In the genomic region with DNA sequence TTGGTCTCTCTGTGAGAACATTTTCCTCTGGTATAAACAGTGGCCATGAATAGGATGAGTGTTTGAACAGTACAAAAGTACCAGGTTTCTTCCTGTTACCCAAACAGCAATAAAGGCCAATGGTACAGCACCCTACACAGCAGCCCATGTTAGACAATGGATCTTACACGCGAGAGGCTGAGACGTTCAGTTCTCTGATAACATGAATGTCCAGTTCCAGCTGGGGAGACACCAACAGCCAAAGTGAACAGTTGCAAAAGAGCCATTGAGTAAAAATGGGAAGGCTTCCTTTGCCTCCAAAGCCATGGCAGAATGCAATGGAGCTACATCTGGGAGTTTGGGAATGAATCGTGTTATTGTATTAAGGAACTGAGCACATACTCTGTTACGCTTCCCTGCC, we compare ENCODE assay signal across 16 cellular contexts.
DNase-seq lines count a peak whose midpoint lies in the region; ATAC-seq and TF ChIP-seq lines count a peak whose summit lies in the region.
"Had no signal": no experiment of that assay in that cellular context is flagged by ENCODE, and none has a peak within 500 bp of the region (broad histone marks: within the 10 kb centered on the region; RNA-seq: fewer than 3 reads in every experiment).

No MANE protein-coding gene starts in this region.

- H2AK5ac ChIP-seq in H9 (ENCODE audit: insufficient read length, low read length): no peak overlapping the region

- H3T11ph ChIP-seq in H9 (ENCODE audit: low read length): no peak overlapping the region

- H3K4me1 ChIP-seq in spleen (peaks cover 0 to 2% (median 0%) of the 10 kb centered on the region in 6 donors), H9 (ENCODE audit: insufficient read depth, low read length) (no peaks in the 10 kb centered on the region)
- H3K4me1 ChIP-seq: gastrocnemius medialis, HAP-1, tibial artery had no signal

- H3K27me3 ChIP-seq in spleen (replicated peaks in 1 of 7): no peaks in the 10 kb centered on the region
- H3K27me3 ChIP-seq in H9 (ENCODE audit: insufficient read depth, low read length): no peaks in the 10 kb centered on the region
- H3K27me3 ChIP-seq: gastrocnemius medialis, tibial artery had no signal

- WGBS in spleen, 5 donors: 87 to 94% (median 92%) methylated on average over 5 of the region's 5 CpGs
- WGBS in H9 (ENCODE audit: extremely low coverage, insufficient read length, low lambda C conversion rate): no CpG with 5 or more reads among the region's 5 CpGs

- no peaks in the 10 kb centered on the region for H3K79me2 ChIP-seq in H9 (ENCODE audit: insufficient read depth, low read length)

- no peaks in the 10 kb centered on the region for H3K23me2 ChIP-seq in H9 (ENCODE audit: insufficient read length, low read depth, low read length, poor library complexity, severe bottlenecking)

- H3K23ac ChIP-seq in H9 (ENCODE audit: insufficient read length, low read depth, low read length): no peak overlapping the region

- no peak overlapping the region for H3K27ac Mint-ChIP-seq in activated T-helper 17 cell treated with anti-CD3 and anti-CD28 coated beads, Interleukin-2, amount 50 U/mL, for 72 hours
- no peak overlapping the region; a peak in 1 of 7 replicates for H3K27ac Mint-ChIP-seq in H9
- H3K27ac Mint-ChIP-seq: activated CD4-positive, alpha-beta memory T cell treated with anti-CD3 and anti-CD28 coated beads, Interleukin-2, amount 10 ng/mL, durations not matched to agents 7 days and 5 days; memory B cell had no signal

- H3K9me3 Mint-ChIP-seq in activated T-helper 17 cell treated with anti-CD3 and anti-CD28 coated beads, Interleukin-2, amount 50 U/mL, for 72 hours: no peaks in the 10 kb centered on the region
- H3K9me3 Mint-ChIP-seq in H9: no peaks in the 10 kb centered on the region

- no peak overlapping the region for H4K91ac ChIP-seq in H9 (ENCODE audit: insufficient read length, low read depth, low read length)

- no peak overlapping the region for H3K4me3 ChIP-seq in spleen
- H3K4me3 ChIP-seq: gastrocnemius medialis, HAP-1, tibial artery had no signal

- no peak overlapping the region for H2BK5ac ChIP-seq in H9 (ENCODE audit: insufficient read length, low read length)

- peak; percentile 41 for ATAC-seq in left colon
- ATAC-seq in activated T-helper 17 cell treated with anti-CD3 and anti-CD28 coated beads, Interleukin-2, amount 50 U/mL, for 72 hours (replicated peaks): no peak
- ATAC-seq: gastrocnemius medialis had no signal

- intact Hi-C loops in left colon (cut with DNase I, micrococcal nuclease): no loop called here
- intact Hi-C loops in spleen (cut with DNase I; ENCODE audit: low total_unique reads): no loop called here

- H2BK12ac ChIP-seq in H9 (ENCODE audit: insufficient read length, low read depth, low read length): no peak overlapping the region

- H2AFZ ChIP-seq in H9 (ENCODE audit: low read length): no peak overlapping the region

- no peaks in the 10 kb centered on the region for H3K9me3 ChIP-seq in spleen
- no peaks in the 10 kb centered on the region for H3K9me3 ChIP-seq in H9 (ENCODE audit: control insufficient read depth, low read depth, low read length)
- H3K9me3 ChIP-seq: gastrocnemius medialis, HAP-1, tibial artery had no signal

- H4K8ac ChIP-seq in H9 (replicated peaks; ENCODE audit: insufficient read length, low read depth, low read length): no peak overlapping the region

- H3K18ac ChIP-seq in H9 (ENCODE audit: insufficient read length, low read depth, low read length): no peak overlapping the region

- no peaks in the 10 kb centered on the region for H3K36me3 ChIP-seq in spleen
- H3K36me3 ChIP-seq: gastrocnemius medialis, HAP-1, tibial artery had no signal

- no peak for TF ChIP-seq CTCF in spleen (IDR thresholded peaks at IDR 0.05 in 8 of 11, conservative IDR thresholded peaks at IDR 0.05 in 3 of 11)
- TF ChIP-seq CTCF in H9 (conservative IDR thresholded peaks at IDR 0.05): no peak

- no peak overlapping the region for H3K4ac ChIP-seq in H9 (ENCODE audit: low read depth, low read length)

- no peak for TF ChIP-seq POLR2A in spleen (IDR thresholded peaks at IDR 0.05)

- H3K14ac ChIP-seq in H9 (ENCODE audit: insufficient read depth, low read length): no peak overlapping the region

- H3K4me3 Mint-ChIP-seq in activated T-helper 17 cell treated with anti-CD3 and anti-CD28 coated beads, Interleukin-2, amount 50 U/mL, for 72 hours: no peak overlapping the region
- H3K4me3 Mint-ChIP-seq in H9: no peak overlapping the region
- H3K4me3 Mint-ChIP-seq: activated CD4-positive, alpha-beta memory T cell treated with anti-CD3 and anti-CD28 coated beads, Interleukin-2, amount 10 ng/mL, durations not matched to agents 7 days and 5 days; memory B cell had no signal

- DNase-seq in Ammon's horn (ENCODE audit: low spot score) (peak; percentile 98), NCI-H146 (lab: John Stamatoyannopoulos, UW) (peak; percentile 98), SHP77 (lab: John Stamatoyannopoulos, UW) (peak; percentile 79 to 89), left colon (no peak), spleen (no peak), H9 (no peak)
- DNase-seq in activated T-cell treated with anti-CD3 and anti-CD28 coated beads, Interleukin-2, amount 50 U/mL, for 48 hours: no peak
- DNase-seq: ACHN; activated CD4-positive, alpha-beta memory T cell treated with anti-CD3 and anti-CD28 coated beads, Interleukin-2, amount 10 ng/mL, durations not matched to agents 7 days and 5 days; gastrocnemius medialis; stimulated activated CD4-positive, alpha-beta T cell treated with anti-CD3 and anti-CD28 coated beads, Interleukin-4, amount 100 ng/mL, for 1 hour; SW 1271; tibial artery had no signal

- H3K4me2 ChIP-seq in H9 (ENCODE audit: insufficient read depth, insufficient read length, low read length): no peak overlapping the region

- H3K27ac ChIP-seq in spleen (no peak overlapping the region), H9 (ENCODE audit: insufficient read length, low read depth, low read length) (no peak overlapping the region)
- H3K27ac ChIP-seq: gastrocnemius medialis, tibial artery had no signal

- H4K20me1 ChIP-seq in H9 (ENCODE audit: control insufficient read depth, insufficient read depth, insufficient read length): no peaks in the 10 kb centered on the region

- H3K27me3 Mint-ChIP-seq in activated T-helper 17 cell treated with anti-CD3 and anti-CD28 coated beads, Interleukin-2, amount 50 U/mL, for 72 hours: peaks cover 5% of the 10 kb centered on the region
- no peaks in the 10 kb centered on the region; the same call in 1 of the 2 replicates for H3K27me3 Mint-ChIP-seq in H9 (ENCODE audit: low read depth)
- H3K27me3 Mint-ChIP-seq: activated CD4-positive, alpha-beta memory T cell treated with anti-CD3 and anti-CD28 coated beads, Interleukin-2, amount 10 ng/mL, durations not matched to agents 7 days and 5 days; memory B cell had no signal

- peaks cover 7% of the 10 kb centered on the region for H3K4me1 Mint-ChIP-seq in activated T-helper 17 cell treated with anti-CD3 and anti-CD28 coated beads, Interleukin-2, amount 50 U/mL, for 72 hours
- no peaks in the 10 kb centered on the region for H3K4me1 Mint-ChIP-seq in H9

- H4K5ac ChIP-seq in H9 (ENCODE audit: insufficient read length, low read depth, low read length): no peak overlapping the region

- no peaks in the 10 kb centered on the region for H3K79me1 ChIP-seq in H9 (ENCODE audit: insufficient read depth, low read depth, low read length, poor library complexity, severe bottlenecking)

- H2BK15ac ChIP-seq in H9 (ENCODE audit: low read depth, low read length): no peak overlapping the region

- no peak overlapping the region for H2BK20ac ChIP-seq in H9 (ENCODE audit: low read depth, low read length, poor library complexity, severe bottlenecking)

- no peaks in the 10 kb centered on the region for H3K36me3 Mint-ChIP-seq in activated T-helper 17 cell treated with anti-CD3 and anti-CD28 coated beads, Interleukin-2, amount 50 U/mL, for 72 hours (ENCODE audit: low read depth)
- no peaks in the 10 kb centered on the region for H3K36me3 Mint-ChIP-seq in H9 (ENCODE audit: insufficient read depth in 1 of 3, low read depth in 3 of 3)
- H3K36me3 Mint-ChIP-seq: memory B cell had no signal

- no peak overlapping the region for H3K56ac ChIP-seq in H9 (ENCODE audit: insufficient read length, low read depth, low read length)

- no peak overlapping the region for H2BK120ac ChIP-seq in H9 (ENCODE audit: low read depth, low read length, poor library complexity, severe bottlenecking)

- no peak overlapping the region for H3K9ac ChIP-seq in H9 (ENCODE audit: extremely low read depth, insufficient read length, low read length)

Comparison
In these comparisons a context has a peak if more than half of its experiments do, and no peak if none do; other contexts are left out.
1. DNase-seq: peak in Ammon's horn (single experiment), NCI-H146 (single experiment) and SHP77 (2 of 2); none in left colon (0 of 2), spleen (single experiment), H9 (single experiment) and activated T-cell treated with anti-CD3 and anti-CD28 coated beads, Interleukin-2, amount 50 U/mL, for 48 hours (0 of 2).